Comparison of ENCODE assay signal across 9 cellular contexts in the genomic region with DNA sequence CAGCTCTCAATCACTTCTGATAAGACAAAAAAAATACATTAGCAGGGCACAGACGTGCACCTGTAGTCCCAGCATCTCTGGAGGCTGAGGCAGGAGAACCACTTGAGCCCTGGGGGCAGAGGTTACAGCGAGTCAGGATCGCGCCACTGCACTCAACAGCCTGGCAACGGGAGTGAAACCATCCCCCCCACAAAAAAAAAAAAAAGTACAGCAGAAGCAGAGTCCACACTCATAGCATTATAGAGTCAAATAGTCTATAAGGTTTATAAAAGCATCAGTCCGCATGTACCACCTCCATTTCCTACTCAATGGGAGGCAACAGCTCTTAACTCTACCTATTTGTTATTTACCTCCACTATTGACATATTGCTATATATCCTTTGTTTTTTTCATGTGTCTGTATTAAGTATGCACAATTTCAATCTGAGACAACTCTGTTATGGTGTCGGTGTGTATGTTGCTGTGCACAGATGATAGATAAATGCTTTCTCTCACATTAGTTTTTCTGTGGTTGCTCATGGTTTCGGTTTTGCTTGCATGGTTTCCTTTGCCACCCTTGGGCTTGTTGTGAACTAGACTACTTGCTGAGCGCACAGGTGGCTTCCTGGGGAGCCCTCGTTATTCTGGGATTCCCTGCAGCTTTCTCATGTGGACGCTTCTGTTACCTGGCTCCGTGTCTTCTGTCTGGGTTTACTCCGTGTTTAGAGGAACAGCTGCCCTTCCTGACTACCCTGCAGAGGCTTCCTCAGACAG. TPM values are rescaled to one million over a fixed set of nuclear protein-coding genes. Genes with fewer than 3 reads are reported as not detected.
DNase-seq lines count a peak whose midpoint lies in the region; ATAC-seq, FAIRE-seq and TF ChIP-seq lines count a peak whose summit lies in the region.
"Had no signal": no experiment of that assay in that cellular context is flagged by ENCODE, and none has a peak within 500 bp of the region (broad histone marks: within the 10 kb centered on the region; RNA-seq: fewer than 3 reads in every experiment).

No MANE protein-coding gene starts in this region.

- no peak overlapping the region for H3K9ac ChIP-seq in kidney (ENCODE audit: low read length in 2 of 2)

- no peaks in the 10 kb centered on the region for H3K27me3 ChIP-seq in vagina

- TF ChIP-seq CTCF in kidney (IDR thresholded peaks at IDR 0.05; ENCODE audit: borderline replicate concordance, extremely low read depth, insufficient read depth): no peak
- no peak for TF ChIP-seq CTCF in vagina (IDR thresholded peaks at IDR 0.05)

- no peak overlapping the region for H3K27ac ChIP-seq in kidney (ENCODE audit: low read depth in 2 of 2, low read length in 2 of 2)
- H3K27ac ChIP-seq in vagina: no peak overlapping the region

- H3K4me1 ChIP-seq in kidney (ENCODE audit: control insufficient read depth in 1 of 2, insufficient read depth in 1 of 2, low read depth in 1 of 2, low read length in 2 of 2) (no peaks in the 10 kb centered on the region), vagina (no peaks in the 10 kb centered on the region)

- peaks cover 0 to 3% of the 10 kb centered on the region in 2 donors for H3K36me3 ChIP-seq in kidney (ENCODE audit: control insufficient read depth in 1 of 2, insufficient read depth in 2 of 2, low read length in 2 of 2)
- no peaks in the 10 kb centered on the region for H3K36me3 ChIP-seq in vagina

- peak; percentile 57 for DNase-seq in OCI-M1 (lab: John Stamatoyannopoulos, UW)
- DNase-seq in erythroblast (lab: John Stamatoyannopoulos, UW): peak; percentile 21 to 25
- no peak for DNase-seq in NCI-H774 (lab: John Stamatoyannopoulos, UW)
- DNase-seq in kidney: no peak
- no peak for DNase-seq in left cardiac atrium
- no peak for DNase-seq in vagina (ENCODE audit: extremely low spot score in 2 of 2)

- no peak for TF ChIP-seq POLR2A in erythroblast (IDR thresholded peaks at IDR 0.05; ENCODE audit: low read length)
- TF ChIP-seq POLR2A in vagina (IDR thresholded peaks at IDR 0.05): no peak

- no peak for FAIRE-seq in kidney (lab: Jason Lieb, UNC)
- FAIRE-seq: endothelial cell of umbilical vein had no signal

- H3K9me3 ChIP-seq in kidney (ENCODE audit: control insufficient read depth in 1 of 2, low read length in 2 of 2) (no peaks in the 10 kb centered on the region), vagina (no peaks in the 10 kb centered on the region)

- H3K4me3 ChIP-seq in kidney (ENCODE audit: low read length in 2 of 2) (no peak overlapping the region), vagina (no peak overlapping the region)

- ATAC-seq in GM18870 (IDR thresholded peaks at IDR 0.05; ENCODE audit: unreplicated experiment) (peak; percentile 97), HG02798 (IDR thresholded peaks at IDR 0.05; ENCODE audit: poor library complexity, unreplicated experiment) (peak; percentile 99), left cardiac atrium (no peak)

- intact Hi-C loops in kidney (cut with DNase I) (no loop called here), left cardiac atrium (cut with DNase I) (no loop called here), vagina (cut with DNase I) (no loop called here)

RNA-seq across cellular contexts. Expression of a gene that starts 40.4 kb away (rescaled TPM):
- 48.2 TPM for total RNA-seq in kidney
- polyA plus RNA-seq in kidney (ENCODE audit: insufficient read depth, low read depth, low replicate concordance): 8.1 TPM
- 1 to 10 TPM; 1.8 to 2.9 TPM for total RNA-seq in left cardiac atrium
- 8.1 TPM for total RNA-seq in vagina

Comparison
In these comparisons a context has a peak if more than half of its experiments do, and no peak if none do; other contexts are left out.
1. ATAC-seq: peak in GM18870 (single experiment) and HG02798 (single experiment); none in left cardiac atrium (0 of 2).
2. DNase-seq: peak in OCI-M1 (single experiment) and erythroblast (2 of 2); none in NCI-H774 (single experiment), kidney (single experiment), left cardiac atrium (single experiment) and vagina (0 of 2).